Comparison of ENCODE assay signal across 23 cellular contexts in the genomic region with DNA sequence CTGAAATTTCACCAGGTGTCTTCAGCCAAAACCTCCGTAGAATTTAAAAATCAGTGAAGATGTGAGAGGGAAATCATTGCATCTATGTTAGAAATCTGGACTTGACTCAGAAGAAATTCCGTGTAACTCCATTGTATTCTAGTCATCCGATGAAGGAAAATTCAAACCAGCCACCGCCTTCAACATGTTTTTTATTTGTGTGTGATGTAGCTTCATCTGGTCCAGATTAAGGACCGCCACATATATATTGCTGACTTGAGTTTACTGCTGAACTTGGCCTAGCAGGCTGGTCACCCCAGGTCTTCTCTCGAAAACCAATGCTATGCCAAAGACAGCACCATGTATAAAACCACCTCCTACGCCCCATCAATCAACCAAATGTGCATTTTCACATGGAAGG.
A peak's percentile ranks its signal among the peaks of the same experiment; 100 is the strongest.
DNase-seq lines count a peak whose midpoint lies in the region; ATAC-seq lines count a peak whose summit lies in the region.
"Had no signal": no experiment of that assay in that cellular context is flagged by ENCODE, and none has a peak within 500 bp of the region (broad histone marks: within the 10 kb centered on the region; RNA-seq: fewer than 3 reads in every experiment).

No MANE protein-coding gene starts in this region.

- H3K4me1 ChIP-seq in CD4-positive, CD25-positive, alpha-beta regulatory T cell (ENCODE audit: control insufficient read depth, insufficient read depth, low read length, poor library complexity, severe bottlenecking) = peaks cover 33% of the 10 kb centered on the region
- peaks cover 8% of the 10 kb centered on the region for H3K4me1 ChIP-seq in GM23248 (ENCODE audit: insufficient read depth)
- H3K4me1 ChIP-seq: pancreas had no signal

- H3K36me3 ChIP-seq in CD4-positive, CD25-positive, alpha-beta regulatory T cell (ENCODE audit: control insufficient read depth, insufficient read depth, low read length) = peaks cover 13% of the 10 kb centered on the region
- H3K36me3 ChIP-seq in GM23248 (ENCODE audit: low read depth) = no peaks in the 10 kb centered on the region
- H3K36me3 ChIP-seq: pancreas, sigmoid colon, tibial nerve had no signal

- ATAC-seq in CD4-positive, CD25-positive, alpha-beta regulatory T cell (ENCODE audit: low read depth in 2 of 2) = no peak
- no peak for ATAC-seq in naive thymus-derived CD8-positive, alpha-beta T cell
- ATAC-seq: activated CD4-positive, CD25-positive, alpha-beta regulatory T cell treated with anti-CD3 and anti-CD28 coated beads, Interleukin-2, amount 50 U/mL, for 24 hours; stimulated activated memory B cell treated with anti-CD40 and anti-IgM and Interleukin-4, amounts not matched to agents 10 μg/mL and 1 μg/mL and 100 μg/mL, for 72 hours had no signal

- peaks cover 8% of the 10 kb centered on the region for H3F3A ChIP-seq in GM23248 (ENCODE audit: insufficient read depth)

- DNase-seq in CD4-positive, CD25-positive, alpha-beta regulatory T cell = no peak
- peak; percentile 27 for DNase-seq in GM23248
- no peak for DNase-seq in naive thymus-derived CD8-positive, alpha-beta T cell
- no peak for DNase-seq in NCI-H510A treated with DMSO at 0.1 percent for 48 hours (lab: John Stamatoyannopoulos, UW)
- no peak for DNase-seq in AG20443 (ENCODE audit: low spot score)
- DNase-seq in DMS53 (lab: John Stamatoyannopoulos, UW) = no peak
- no peak for DNase-seq in cardiac septum (ENCODE audit: low spot score)
- DNase-seq: activated effector memory CD4-positive, alpha-beta T cell treated with Interleukin-2 at 50 U/mL for 16 hours; caudate nucleus; COR-L47; dermis blood vessel endothelial cell; H9; NCI-H1048; NCI-H2081; NCI-H446 treated with DMSO at 0.1 percent for 48 hours; NK-92 treated with Interleukin-12 subunit alpha and Interleukin-12 subunit beta, amount 100 ng/mL, for 24 hours; pancreas; sigmoid colon had no signal

- H3K4me2 ChIP-seq in GM23248 (ENCODE audit: unreplicated experiment) = no peak overlapping the region

- H3K4me3 ChIP-seq in CD4-positive, CD25-positive, alpha-beta regulatory T cell (ENCODE audit: low read depth, low read length) = no peak overlapping the region
- no peak overlapping the region for H3K4me3 ChIP-seq in GM23248
- H3K4me3 ChIP-seq: pancreas, sigmoid colon, SK-N-MC, tibial nerve had no signal

- peak overlapping the region in 2 of 4 donors; percentile 4 to 36 for H3K4me3 Mint-ChIP-seq in CD4-positive, CD25-positive, alpha-beta regulatory T cell
- no peak overlapping the region for H3K4me3 Mint-ChIP-seq in activated naive CD8-positive, alpha-beta T cell
- no peak overlapping the region for H3K4me3 Mint-ChIP-seq in naive thymus-derived CD8-positive, alpha-beta T cell
- H3K4me3 Mint-ChIP-seq: H9; stimulated activated memory B cell treated with anti-CD40 and anti-IgM and Interleukin-4, amounts not matched to agents 10 μg/mL and 1 μg/mL and 100 μg/mL, for 72 hours had no signal

- no peak overlapping the region for H2AFZ ChIP-seq in GM23248

- H3K27me3 ChIP-seq in CD4-positive, CD25-positive, alpha-beta regulatory T cell (ENCODE audit: control insufficient read depth, insufficient read depth, low read length) = no peaks in the 10 kb centered on the region
- no peaks in the 10 kb centered on the region for H3K27me3 ChIP-seq in GM23248 (replicated peaks; ENCODE audit: insufficient read depth)
- H3K27me3 ChIP-seq: pancreas, sigmoid colon, tibial nerve had no signal

- WGBS in GM23248 (ENCODE audit: low coverage in 1 of 2, low lambda C conversion rate in 2 of 2, missing lambda C conversion rate in 2 of 2), 2 experiments = 36 to 39% methylated on average over 7 of the region's 7 CpGs

- peaks cover 36 to 89% (median 55%) of the 10 kb centered on the region in 4 donors for H3K4me1 Mint-ChIP-seq in CD4-positive, CD25-positive, alpha-beta regulatory T cell
- H3K4me1 Mint-ChIP-seq in activated naive CD8-positive, alpha-beta T cell (ENCODE audit: low read depth) = peaks cover 80% of the 10 kb centered on the region
- H3K4me1 Mint-ChIP-seq in naive thymus-derived CD8-positive, alpha-beta T cell = peaks cover 35 to 92% (median 83%) of the 10 kb centered on the region in 4 donors

- no peaks in the 10 kb centered on the region for H3K27me3 Mint-ChIP-seq in CD4-positive, CD25-positive, alpha-beta regulatory T cell
- H3K27me3 Mint-ChIP-seq in activated naive CD8-positive, alpha-beta T cell = no peaks in the 10 kb centered on the region
- H3K27me3 Mint-ChIP-seq in naive thymus-derived CD8-positive, alpha-beta T cell = no peaks in the 10 kb centered on the region
- H3K27me3 Mint-ChIP-seq: stimulated activated memory B cell treated with anti-CD40 and anti-IgM and Interleukin-4, amounts not matched to agents 10 μg/mL and 1 μg/mL and 100 μg/mL, for 72 hours had no signal

- H3K9me3 Mint-ChIP-seq in CD4-positive, CD25-positive, alpha-beta regulatory T cell = peaks cover 0 to 3% (median 0%) of the 10 kb centered on the region in 7 donors
- H3K9me3 Mint-ChIP-seq in activated naive CD8-positive, alpha-beta T cell (ENCODE audit: low read depth) = peaks cover 5% of the 10 kb centered on the region
- no peaks in the 10 kb centered on the region for H3K9me3 Mint-ChIP-seq in naive thymus-derived CD8-positive, alpha-beta T cell
- H3K9me3 Mint-ChIP-seq: H9; stimulated activated memory B cell treated with anti-CD40 and anti-IgM and Interleukin-4, amounts not matched to agents 10 μg/mL and 1 μg/mL and 100 μg/mL, for 72 hours had no signal

- peaks cover 64% of the 10 kb centered on the region for H3K36me3 Mint-ChIP-seq in CD4-positive, CD25-positive, alpha-beta regulatory T cell
- H3K36me3 Mint-ChIP-seq in activated naive CD8-positive, alpha-beta T cell = peaks cover 30% of the 10 kb centered on the region
- peaks cover 13 to 51% (median 44%) of the 10 kb centered on the region in 3 donors for H3K36me3 Mint-ChIP-seq in naive thymus-derived CD8-positive, alpha-beta T cell

- no peak overlapping the region for H3K9ac ChIP-seq in GM23248

- in situ Hi-C loops in GM23248 (cut with MboI) = no loop called here

- H3K9me3 ChIP-seq in CD4-positive, CD25-positive, alpha-beta regulatory T cell (ENCODE audit: control insufficient read depth in 2 of 2, low read length in 2 of 2) = no peaks in the 10 kb centered on the region
- H3K9me3 ChIP-seq in GM23248 (ENCODE audit: low read depth) = no peaks in the 10 kb centered on the region
- H3K9me3 ChIP-seq: pancreas, sigmoid colon, tibial nerve had no signal

- no peaks in the 10 kb centered on the region for H3K9me2 ChIP-seq in GM23248 (ENCODE audit: insufficient read depth)

- H3K27ac Mint-ChIP-seq in CD4-positive, CD25-positive, alpha-beta regulatory T cell = peak overlapping the region; percentile 41 to 90 (median 59)
- peak overlapping the region; percentile 99 for H3K27ac Mint-ChIP-seq in activated naive CD8-positive, alpha-beta T cell
- H3K27ac Mint-ChIP-seq in naive thymus-derived CD8-positive, alpha-beta T cell = peak overlapping the region in 9 of 10 donors; percentile 41 to 99 (median 85)
- H3K27ac Mint-ChIP-seq: stimulated activated memory B cell treated with anti-CD40 and anti-IgM and Interleukin-4, amounts not matched to agents 10 μg/mL and 1 μg/mL and 100 μg/mL, for 72 hours had no signal

- no peaks in the 10 kb centered on the region; the same call in 1 of the 2 replicates for H4K20me1 ChIP-seq in GM23248 (ENCODE audit: insufficient read depth)

- intact Hi-C loops in cardiac septum (cut with DNase I) = no loop called here

- H3K79me2 ChIP-seq in GM23248 (ENCODE audit: insufficient read depth) = peaks cover 43% of the 10 kb centered on the region

- POLR2A ChIA-PET in naive thymus-derived CD8-positive, alpha-beta T cell (lab: Charles Lee) = interaction anchor here (1.0 to 2.3 kb wide), 5 partner anchors 9 to 24 kb away, joined by 3 to 8 read pairs (median 4); no protein-coding TSS in a partner anchor

- H3K27ac ChIP-seq in CD4-positive, CD25-positive, alpha-beta regulatory T cell (ENCODE audit: insufficient read depth, low read length, poor library complexity, severe bottlenecking) = no peak overlapping the region
- no peak overlapping the region for H3K27ac ChIP-seq in GM23248
- H3K27ac ChIP-seq: pancreas, SK-N-MC, tibial nerve had no signal
